Comparison of ENCODE assay signal across 8 cellular contexts in the genomic region with DNA sequence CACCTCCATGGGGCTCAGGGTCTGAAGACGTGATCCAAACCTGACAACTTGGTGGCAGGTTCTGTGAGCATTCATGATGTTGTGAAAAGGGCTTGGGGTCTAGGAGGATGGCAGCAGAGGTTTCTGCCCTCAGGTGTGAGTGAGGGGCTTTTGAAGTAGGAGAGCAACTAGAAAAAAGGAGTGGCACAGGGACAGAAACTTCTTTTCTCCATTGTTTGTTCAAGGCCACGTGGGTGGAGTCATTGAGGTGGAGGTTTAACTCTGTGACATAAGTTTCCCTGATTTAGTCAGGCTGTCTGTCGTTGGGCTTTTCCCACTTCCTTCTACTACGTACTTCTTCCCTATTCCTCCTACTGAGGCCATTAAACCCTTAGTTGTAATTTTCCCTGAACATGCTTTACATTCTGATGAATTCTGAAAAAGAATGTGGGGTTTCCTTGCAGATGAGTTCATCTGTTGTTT. TPM values are rescaled to one million over a fixed set of nuclear protein-coding genes. Genes with fewer than 3 reads are reported as not detected.
DNase-seq lines count a peak whose midpoint lies in the region; ATAC-seq, FAIRE-seq and TF ChIP-seq lines count a peak whose summit lies in the region.

No MANE protein-coding gene starts in this region.

- POLR2A ChIA-PET in K562 (lab: Yijun Ruan, JAX) = interaction anchor here (1.9 kb wide), 1 partner anchor 239 kb away, joined by 4 read pairs; a partner anchor contains a TSS

- 8% methylated on average over 4 of the region's 4 CpGs for WGBS in K562 (ENCODE audit: insufficient coverage, low coverage, missing lambda C conversion rate)

- FAIRE-seq in K562 (lab: Jason Lieb, UNC) = peak; percentile 71

- H3K9me3 ChIP-seq in K562 (replicated peaks; ENCODE audit: control insufficient read depth, insufficient read depth, low read depth, low read length) = no peaks in the 10 kb centered on the region

- no peaks in the 10 kb centered on the region for H3K9me1 ChIP-seq in K562 (ENCODE audit: control insufficient read depth, insufficient read depth, low read length)

- no peaks in the 10 kb centered on the region for H3K27me3 Mint-ChIP-seq in mesothelial cell of epicardium (ENCODE audit: low read depth)

- ATAC-seq in K562 = no peak
- no peak for ATAC-seq in HG03460 (IDR thresholded peaks at IDR 0.05; ENCODE audit: unreplicated experiment)
- ATAC-seq in HG03039 (IDR thresholded peaks at IDR 0.05; ENCODE audit: unreplicated experiment) = no peak
- no peak for ATAC-seq in HG03025 (IDR thresholded peaks at IDR 0.05; ENCODE audit: low FRiP score, unreplicated experiment)
- no peak for ATAC-seq in HG03521 (IDR thresholded peaks at IDR 0.05; ENCODE audit: unreplicated experiment)

- H3K4me3 ChIP-seq in NB4 (ENCODE audit: low read depth, low read length) = peak overlapping the region; percentile 0
- H3K4me3 ChIP-seq in K562 = peak overlapping the region; percentile 21; the same call in 1 of the 2 replicates

- peaks cover 31% of the 10 kb centered on the region for H3K36me3 ChIP-seq in K562 (ENCODE audit: control insufficient read depth, insufficient read depth, low read length)

- peak overlapping the region; percentile 82 for H3K27ac ChIP-seq in K562 (ENCODE audit: extremely low read depth, low read depth, low read length)

- BruUV-seq in K562 (replicated peaks; lab: Mats Ljungman, UMichigan) = no TSS peak

- no peak overlapping the region for H3K4me3 Mint-ChIP-seq in mesothelial cell of epicardium

- in situ Hi-C loops in K562 (cut with MboI) = no loop called here

- H3K27ac Mint-ChIP-seq in mesothelial cell of epicardium = peak overlapping the region; percentile 50

- H3K79me2 ChIP-seq in K562 (ENCODE audit: control insufficient read depth, insufficient read depth, low read length) = peaks cover 91% of the 10 kb centered on the region

- TF ChIP-seq RAD21 in K562 (CRISPR knock-in tag; conservative IDR thresholded peaks at IDR 0.05 in 1 of 2, IDR thresholded peaks at IDR 0.05 in 1 of 2) = no peak; a peak in 1 of 4 replicates

- peak overlapping the region; percentile 66 to 82; a peak in 3 of 4 replicates for H3K9ac ChIP-seq in K562 (ENCODE audit: insufficient read depth in 1 of 2, low read depth in 2 of 2, low read length in 2 of 2)

- H2AFZ ChIP-seq in K562 (ENCODE audit: low read depth, low read length) = peak overlapping the region; percentile 7; the same call in 1 of the 2 replicates

- no peak for TF ChIP-seq POLR2A in NB4 (IDR thresholded peaks at IDR 0.05; ENCODE audit: extremely low read depth, insufficient read length)
- no peak for TF ChIP-seq POLR2A in K562 (conservative IDR thresholded peaks at IDR 0.05)

- DNase-seq in GM10266 (ENCODE audit: extremely low spot score) (peak; percentile 45), NB4 (ENCODE audit: low read depth) (peak; percentile 55), K562 (ENCODE audit: extremely low read depth in 1 of 4, low spot score in 3 of 4) (peak in 1 of 4 experiments; percentile 54), mesothelial cell of epicardium (ENCODE audit: low spot score in 2 of 2, unreplicated experiment in 2 of 2) (no peak)

- intact Hi-C loops in K562 (cut with micrococcal nuclease) = no loop called here

- peaks cover 31 to 68% of the 10 kb centered on the region in 2 experiments for H3K4me1 ChIP-seq in K562 (replicated peaks in 1 of 2; ENCODE audit: control insufficient read depth in 2 of 2, insufficient read depth in 2 of 2, low read length in 2 of 2)

- H3K9me3 Mint-ChIP-seq in mesothelial cell of epicardium = no peaks in the 10 kb centered on the region

- TF ChIP-seq CTCF in GM10266 (IDR thresholded peaks at IDR 0.05; ENCODE audit: control insufficient read depth, insufficient read depth, low read depth, missing control alignments) (no peak), NB4 (IDR thresholded peaks at IDR 0.05; ENCODE audit: low read depth, low read length) (no peak), K562 (IDR thresholded peaks at IDR 0.05 in 2 of 3, conservative IDR thresholded peaks at IDR 0.05 in 1 of 3; ENCODE audit: insufficient read depth in 2 of 3, low read depth in 1 of 3, low read length in 3 of 3) (no peak), mesothelial cell of epicardium (IDR thresholded peaks at IDR 0.05; ENCODE audit: unreplicated experiment) (no peak)

- H4K20me1 ChIP-seq in K562 (replicated peaks; ENCODE audit: control insufficient read depth, insufficient read depth, low read length) = no peaks in the 10 kb centered on the region

- CTCF ChIA-PET in K562 (lab: Yijun Ruan, JAX; ENCODE audit: low intra/inter-chr PET ratio) = no interaction called here

- H3K36me3 Mint-ChIP-seq in mesothelial cell of epicardium = peaks cover 6% of the 10 kb centered on the region

- peak overlapping the region; percentile 63 for H3K4me2 ChIP-seq in K562 (ENCODE audit: insufficient read depth, low read length)

- no peak for TF ChIP-seq EP300 in K562 (IDR thresholded peaks at IDR 0.05; ENCODE audit: low read length)

- H3K4me1 Mint-ChIP-seq in mesothelial cell of epicardium = peaks cover 42% of the 10 kb centered on the region

- H3K27me3 ChIP-seq in K562 (ENCODE audit: control insufficient read depth in 2 of 2, insufficient read depth in 2 of 2, low read length in 2 of 2) = no peaks in the 10 kb centered on the region

RNA-seq across cellular contexts. Expression of a gene that starts 13.1 kb away (rescaled TPM):
- total RNA-seq in K562 (2011; cell fraction: chromatin; rRNA removed; ENCODE audit: low replicate concordance) = 362 and 472 TPM in 2 replicates
- 167 and 172 TPM in 2 replicates for total RNA-seq in K562 (2011; cell fraction: nucleolus; rRNA removed)
- 230 and 255 TPM in 2 replicates for total RNA-seq in K562 (2011; cell fraction: nucleoplasm; rRNA removed)
- total RNA-seq in K562 (2014; rRNA removed) = 46.0 and 48.6 TPM in 2 replicates
- total RNA-seq in K562 (2014; rRNA removed; fragmentation: Illumina TruSeq; extraction: Trizol) = 73.6 and 95.3 TPM in 2 replicates
- total RNA-seq in K562 (2015; rRNA removed; fragmentation: Illumina TruSeq; extraction: Trizol) = 32.9 and 39.4 TPM in 2 replicates
- 66.4 and 78.4 TPM in 2 replicates for total RNA-seq in K562 (2021)
- 55.5 and 102 TPM in 2 replicates for polyA plus RNA-seq in K562 (2011; rRNA removed)
- 42.6 and 44.2 TPM in 2 replicates for polyA plus RNA-seq in K562 (2011; cell fraction: cytosol; rRNA removed)
- 65.0 and 100 TPM in 2 replicates for polyA plus RNA-seq in K562 (2011; cell fraction: nucleus; rRNA removed)
- 48.8 and 58.4 TPM in 2 replicates for polyA plus RNA-seq in K562 (2012)
- polyA plus RNA-seq in K562 (2014; fragmentation: Illumina TruSeq; extraction: Trizol) = 54.0 and 55.1 TPM in 2 replicates
- polyA plus RNA-seq in K562 (2014; fragmentation: Nextera tagmentation; extraction: Ambion mirVana) = 10 to 100 TPM; 27.5 to 30.3 TPM
- polyA plus RNA-seq in K562 (2014; rRNA removed) = 45.6 and 55.9 TPM in 2 replicates
- polyA minus RNA-seq in K562 (2011; rRNA and poly(A)+ RNA removed) = 142 and 164 TPM in 2 replicates
- 41.0 and 53.7 TPM in 2 replicates for polyA minus RNA-seq in K562 (2011; cell fraction: cytosol; rRNA and poly(A)+ RNA removed)
- 135 and 142 TPM in 2 replicates for polyA minus RNA-seq in K562 (2011; cell fraction: nucleus; rRNA and poly(A)+ RNA removed)
- 37.0 to 43.9 TPM (median 40.8 TPM) in 3 replicates for total RNA-seq in mesothelial cell of epicardium

RNA-seq across cellular contexts. Expression of a gene that starts 53.9 kb away (rescaled TPM):
- total RNA-seq in K562 (2011; cell fraction: chromatin; rRNA removed; ENCODE audit: low replicate concordance) = 75.0 and 98.6 TPM in 2 replicates
- 34.9 and 39.4 TPM in 2 replicates for total RNA-seq in K562 (2011; cell fraction: nucleolus; rRNA removed)
- 55.7 and 65.5 TPM in 2 replicates for total RNA-seq in K562 (2011; cell fraction: nucleoplasm; rRNA removed)
- total RNA-seq in K562 (2014; rRNA removed) (10.8 TPM in 2 replicates), K562 (2014; rRNA removed; fragmentation: Illumina TruSeq; extraction: Trizol) (17.4 and 19.7 TPM in 2 replicates), K562 (2015; rRNA removed; fragmentation: Illumina TruSeq; extraction: Trizol) (10.7 and 12.6 TPM in 2 replicates), K562 (2021) (12.1 and 12.2 TPM in 2 replicates), mesothelial cell of epicardium (2.2 to 3.1 TPM (median 2.8 TPM) in 3 replicates)
- polyA plus RNA-seq in K562 (2011; rRNA removed) (20.4 and 21.9 TPM in 2 replicates), K562 (2014; fragmentation: Illumina TruSeq; extraction: Trizol) (9.9 and 10.6 TPM in 2 replicates), K562 (2014; fragmentation: Nextera tagmentation; extraction: Ambion mirVana) (1 to 10 TPM; 7.1 to 7.2 TPM), K562 (2014; rRNA removed) (8.0 and 9.9 TPM in 2 replicates)
- 8.4 and 12.9 TPM in 2 replicates for polyA plus RNA-seq in K562 (2011; cell fraction: cytosol; rRNA removed)
- 16.1 and 18.3 TPM in 2 replicates for polyA plus RNA-seq in K562 (2011; cell fraction: nucleus; rRNA removed)
- polyA plus RNA-seq in K562 (2012) = 7.7 and 9.6 TPM in 2 replicates
- polyA minus RNA-seq in K562 (2011; rRNA and poly(A)+ RNA removed) = 34.7 TPM in 2 replicates
- polyA minus RNA-seq in K562 (2011; cell fraction: cytosol; rRNA and poly(A)+ RNA removed) = 13.5 and 13.9 TPM in 2 replicates
- 13.9 and 32.2 TPM in 2 replicates for polyA minus RNA-seq in K562 (2011; cell fraction: nucleus; rRNA and poly(A)+ RNA removed)

RNA-seq across cellular contexts. Expression of a gene that starts 57.3 kb away (rescaled TPM):
- 4.1 and 9.5 TPM in 2 replicates for total RNA-seq in K562 (2011; cell fraction: chromatin; rRNA removed; ENCODE audit: low replicate concordance)
- 6.4 and 7.8 TPM in 2 replicates for total RNA-seq in K562 (2011; cell fraction: nucleolus; rRNA removed)
- total RNA-seq in K562 (2011; cell fraction: nucleoplasm; rRNA removed) = 11.7 and 11.8 TPM in 2 replicates
- 116 and 156 TPM in 2 replicates for total RNA-seq in K562 (2014; rRNA removed)
- 202 and 209 TPM in 2 replicates for total RNA-seq in K562 (2014; rRNA removed; fragmentation: Illumina TruSeq; extraction: Trizol)
- total RNA-seq in K562 (2015; rRNA removed; fragmentation: Illumina TruSeq; extraction: Trizol) = 138 and 152 TPM in 2 replicates
- 127 and 142 TPM in 2 replicates for total RNA-seq in K562 (2021)
- 121 and 152 TPM in 2 replicates for polyA plus RNA-seq in K562 (2011; rRNA removed)
- 21.4 and 72.0 TPM in 2 replicates for polyA plus RNA-seq in K562 (2011; cell fraction: cytosol; rRNA removed)
- 13.2 and 33.7 TPM in 2 replicates for polyA plus RNA-seq in K562 (2011; cell fraction: nucleus; rRNA removed)
- polyA plus RNA-seq in K562 (2012) = 97.7 and 221 TPM in 2 replicates
- 126 and 130 TPM in 2 replicates for polyA plus RNA-seq in K562 (2014; fragmentation: Illumina TruSeq; extraction: Trizol)
- 100 to 1,000 TPM; 679 to 786 TPM for polyA plus RNA-seq in K562 (2014; fragmentation: Nextera tagmentation; extraction: Ambion mirVana)
- 230 and 235 TPM in 2 replicates for polyA plus RNA-seq in K562 (2014; rRNA removed)
- 53.1 and 53.6 TPM in 2 replicates for polyA minus RNA-seq in K562 (2011; rRNA and poly(A)+ RNA removed)
- 14.2 and 17.0 TPM in 2 replicates for polyA minus RNA-seq in K562 (2011; cell fraction: cytosol; rRNA and poly(A)+ RNA removed)
- polyA minus RNA-seq in K562 (2011; cell fraction: nucleus; rRNA and poly(A)+ RNA removed) = 4.7 and 12.2 TPM in 2 replicates
- total RNA-seq in mesothelial cell of epicardium = 50.7 to 55.4 TPM (median 53.3 TPM) in 3 replicates

RNA-seq across cellular contexts. Expression of a gene that starts 57.6 kb away (rescaled TPM):
- 36.2 and 109 TPM in 2 replicates for total RNA-seq in K562 (2011; cell fraction: chromatin; rRNA removed; ENCODE audit: low replicate concordance)
- 18.8 and 22.1 TPM in 2 replicates for total RNA-seq in K562 (2011; cell fraction: nucleolus; rRNA removed)
- 55.3 and 96.3 TPM in 2 replicates for total RNA-seq in K562 (2011; cell fraction: nucleoplasm; rRNA removed)
- total RNA-seq in K562 (2014; rRNA removed) (5.4 TPM in 2 replicates), K562 (2014; rRNA removed; fragmentation: Illumina TruSeq; extraction: Trizol) (15.6 and 16.9 TPM in 2 replicates), K562 (2015; rRNA removed; fragmentation: Illumina TruSeq; extraction: Trizol) (11.1 and 12.8 TPM in 2 replicates), K562 (2021) (18.9 and 20.0 TPM in 2 replicates), mesothelial cell of epicardium (18.9 to 20.3 TPM (median 19.1 TPM) in 3 replicates)
- polyA plus RNA-seq in K562 (2011; rRNA removed) (12.2 and 14.9 TPM in 2 replicates), K562 (2014; fragmentation: Illumina TruSeq; extraction: Trizol) (6.3 and 8.5 TPM in 2 replicates), K562 (2014; fragmentation: Nextera tagmentation; extraction: Ambion mirVana) (1 to 10 TPM; 7.5 to 9.8 TPM), K562 (2014; rRNA removed) (5.2 and 5.5 TPM in 2 replicates)
- 2.4 and 4.6 TPM in 2 replicates for polyA plus RNA-seq in K562 (2011; cell fraction: cytosol; rRNA removed)
- 12.1 and 15.4 TPM in 2 replicates for polyA plus RNA-seq in K562 (2011; cell fraction: nucleus; rRNA removed)
- 3.8 TPM in 2 replicates for polyA plus RNA-seq in K562 (2012)
- 33.9 and 39.3 TPM in 2 replicates for polyA minus RNA-seq in K562 (2011; rRNA and poly(A)+ RNA removed)
- 8.9 and 12.0 TPM in 2 replicates for polyA minus RNA-seq in K562 (2011; cell fraction: cytosol; rRNA and poly(A)+ RNA removed)
- polyA minus RNA-seq in K562 (2011; cell fraction: nucleus; rRNA and poly(A)+ RNA removed) = 23.7 and 39.7 TPM in 2 replicates

Comparison
In these comparisons a context has a peak if more than half of its experiments do, and no peak if none do; other contexts are left out.
1. DNase-seq: peak in GM10266 (single experiment) and NB4 (single experiment); none in mesothelial cell of epicardium (0 of 2).